8 cellular contexts compared by ENCODE assay signal in genomic region chr7:134778941-134779740, GRCh38. TPM values are rescaled to one million over a fixed set of nuclear protein-coding genes. Genes with fewer than 3 reads are reported as not detected.
DNase-seq lines count a peak whose midpoint lies in the region; ATAC-seq, FAIRE-seq and TF ChIP-seq lines count a peak whose summit lies in the region.

Gene CALD1 (plus strand): TSS chr7:134779634. CDS start chr7:134867734, 88,100 bp downstream.

- peak; percentile 26 for DNase-seq in HT-29 (ENCODE audit: low spot score)
- no peak for DNase-seq in K562 (ENCODE audit: extremely low read depth in 1 of 4, low spot score in 3 of 4)
- peak; percentile 90 for DNase-seq in hepatocyte (ENCODE audit: low spot score)
- peak; percentile 36 for DNase-seq in putamen (ENCODE audit: low spot score)
- no peak for DNase-seq in GF-D8 (lab: John Stamatoyannopoulos, UW)
- DNase-seq in stimulated activated CD4-positive, alpha-beta T cell treated with anti-CD3 and anti-CD28 coated beads, Interleukin-15, amount 100 ng/mL, for 24 hours = no peak
- DNase-seq in DMS 273 (lab: John Stamatoyannopoulos, UW; ENCODE audit: unreplicated experiment) = no peak

- WGBS in K562 (ENCODE audit: insufficient coverage, low coverage, missing lambda C conversion rate) = 1% methylated on average over 15 of the region's 15 CpGs
- 8% methylated on average over 15 of the region's 15 CpGs for WGBS in hepatocyte (ENCODE audit: low lambda C conversion rate, missing lambda C conversion rate)

- no peak for FAIRE-seq in K562 (lab: Jason Lieb, UNC)

- POLR2A ChIA-PET in K562 (lab: Yijun Ruan, JAX) = interaction anchor here (0.7 kb wide), 1 partner anchor 131 kb away, joined by 3 read pairs; no protein-coding TSS in a partner anchor

- no peak within 1 kb of the TSS for H3K9ac ChIP-seq in K562 (ENCODE audit: insufficient read depth in 1 of 2, low read depth in 2 of 2, low read length in 2 of 2)

- H2AFZ ChIP-seq in K562 (ENCODE audit: low read depth, low read length) (no peak within 1 kb of the TSS), hepatocyte (peak within 1 kb of the TSS; percentile 6)

- H3K79me2 ChIP-seq in K562 (ENCODE audit: control insufficient read depth, insufficient read depth, low read length) (no peaks in the 10 kb centered on the region), hepatocyte (peaks cover 37% of the 10 kb centered on the region)

- H4K20me1 ChIP-seq in K562 (replicated peaks; ENCODE audit: control insufficient read depth, insufficient read depth, low read length) (no peaks in the 10 kb centered on the region), hepatocyte (ENCODE audit: insufficient read depth, poor library complexity, severe bottlenecking) (no peaks in the 10 kb centered on the region)

- H3K4me2 ChIP-seq in K562 (ENCODE audit: insufficient read depth, low read length) (no peak within 1 kb of the TSS), hepatocyte (peak within 1 kb of the TSS; percentile 69)

- intact Hi-C loops in K562 (cut with micrococcal nuclease) = no loop called here

- peak; percentile 49; the same call in 2 of the 3 replicates for ATAC-seq in K562
- ATAC-seq in GM18502 (IDR thresholded peaks at IDR 0.05; ENCODE audit: poor library complexity, unreplicated experiment) = no peak

- no peak within 1 kb of the TSS for H3K27ac ChIP-seq in K562 (ENCODE audit: extremely low read depth, low read depth, low read length)
- peak within 1 kb of the TSS; percentile 88 for H3K27ac ChIP-seq in hepatocyte

- in situ Hi-C loops in K562 (cut with MboI) = no loop called here

- TF ChIP-seq EP300 in K562 (IDR thresholded peaks at IDR 0.05; ENCODE audit: low read length) = no peak

- TF ChIP-seq POLR2A in K562 (conservative IDR thresholded peaks at IDR 0.05) = no peak

- H3K9me3 ChIP-seq in K562 (replicated peaks; ENCODE audit: control insufficient read depth, insufficient read depth, low read depth, low read length) (no peaks in the 10 kb centered on the region), hepatocyte (ENCODE audit: low read depth) (no peaks in the 10 kb centered on the region)

- peaks cover 31 to 40% of the 10 kb centered on the region in 2 experiments; a peak in 4 of 5 replicates for H3K27me3 ChIP-seq in K562 (ENCODE audit: control insufficient read depth in 2 of 2, insufficient read depth in 2 of 2, low read length in 2 of 2)
- H3K27me3 ChIP-seq in hepatocyte = no peaks in the 10 kb centered on the region

- H3K36me3 ChIP-seq in K562 (ENCODE audit: control insufficient read depth, insufficient read depth, low read length) (no peaks in the 10 kb centered on the region), hepatocyte (replicated peaks; ENCODE audit: insufficient read depth, low read depth) (no peaks in the 10 kb centered on the region)

- H3K4me1 ChIP-seq in K562 (replicated peaks in 1 of 2; ENCODE audit: control insufficient read depth in 2 of 2, insufficient read depth in 2 of 2, low read length in 2 of 2) = no peaks in the 10 kb centered on the region
- H3K4me1 ChIP-seq in hepatocyte (ENCODE audit: insufficient read depth) = peaks cover 14% of the 10 kb centered on the region

- H3K9me2 ChIP-seq in hepatocyte (replicated peaks; ENCODE audit: insufficient read depth) = no peaks in the 10 kb centered on the region

- no peaks in the 10 kb centered on the region for H3K9me1 ChIP-seq in K562 (ENCODE audit: control insufficient read depth, insufficient read depth, low read length)

- CTCF ChIA-PET in K562 (lab: Yijun Ruan, JAX; ENCODE audit: low intra/inter-chr PET ratio) = no interaction called here

- TF ChIP-seq RAD21 in K562 (CRISPR knock-in tag; conservative IDR thresholded peaks at IDR 0.05 in 1 of 2, IDR thresholded peaks at IDR 0.05 in 1 of 2) = no peak

- TF ChIP-seq CTCF in K562 (IDR thresholded peaks at IDR 0.05 in 2 of 3, conservative IDR thresholded peaks at IDR 0.05 in 1 of 3; ENCODE audit: insufficient read depth in 2 of 3, low read depth in 1 of 3, low read length in 3 of 3) = no peak
- no peak for TF ChIP-seq CTCF in hepatocyte (IDR thresholded peaks at IDR 0.05; ENCODE audit: poor library complexity)

- H3K4me3 ChIP-seq in K562 (no peak within 1 kb of the TSS), hepatocyte (peak within 1 kb of the TSS; percentile 38)

- no TSS peak for BruUV-seq in K562 (replicated peaks; lab: Mats Ljungman, UMichigan)

TF ChIP-seq in K562, 482 proteins besides CTCF, POLR2A, EP300 and RAD21:
- no peak for TF ChIP-seq TSC22D4 (tag; IDR thresholded peaks at IDR 0.05)
- TF ChIP-seq HDAC1 (IDR thresholded peaks at IDR 0.05) = no peak
- no peak for TF ChIP-seq THRAP3 (IDR thresholded peaks at IDR 0.05; ENCODE audit: borderline replicate concordance)
- no peak for TF ChIP-seq RB1 (IDR thresholded peaks at IDR 0.05; ENCODE audit: low read depth)

RNA-seq across cellular contexts. Expression of gene CALD1, which starts in this region (rescaled TPM):
- 0.10 TPM in 1 of 2 replicates, not detected in the other for total RNA-seq in HT-29 (2014; rRNA removed; shearing (Covaris generic))
- total RNA-seq in K562 (2011; cell fraction: chromatin; rRNA removed; ENCODE audit: low replicate concordance) = 0.65 TPM in 1 of 2 replicates, not detected in the other
- total RNA-seq in K562 (2011; cell fraction: nucleolus; rRNA removed) = not detected in 2 replicates
- total RNA-seq in K562 (2011; cell fraction: nucleoplasm; rRNA removed) = not detected in 2 replicates
- total RNA-seq in K562 (2014; rRNA removed) (not detected in 2 replicates), K562 (2014; rRNA removed; fragmentation: Illumina TruSeq; extraction: Trizol) (not detected in 2 replicates), K562 (2015; rRNA removed; fragmentation: Illumina TruSeq; extraction: Trizol) (not detected in 2 replicates), K562 (2021) (0.40 and 0.89 TPM in 2 replicates), hepatocyte (207 and 219 TPM in 2 replicates)
- polyA plus RNA-seq in K562 (2011; rRNA removed) (not detected in 2 replicates), K562 (2014; fragmentation: Illumina TruSeq; extraction: Trizol) (not detected in 2 replicates), K562 (2014; fragmentation: Nextera tagmentation; extraction: Ambion mirVana) (not detected), K562 (2014; rRNA removed) (not detected in 2 replicates), hepatocyte (333 and 406 TPM in 2 replicates)
- polyA plus RNA-seq in K562 (2011; cell fraction: cytosol; rRNA removed) = 0.06 and 0.18 TPM in 2 replicates
- not detected in 2 replicates for polyA plus RNA-seq in K562 (2011; cell fraction: nucleus; rRNA removed)
- polyA plus RNA-seq in K562 (2012) = 0.07 TPM in 1 of 2 replicates, not detected in the other
- 0.04 TPM in 1 of 2 replicates, not detected in the other for polyA minus RNA-seq in K562 (2011; rRNA and poly(A)+ RNA removed)
- 4.7 TPM in 1 of 2 replicates, not detected in the other for polyA minus RNA-seq in K562 (2011; cell fraction: cytosol; rRNA and poly(A)+ RNA removed)
- 0.40 TPM in 1 of 2 replicates, not detected in the other for polyA minus RNA-seq in K562 (2011; cell fraction: nucleus; rRNA and poly(A)+ RNA removed)

Comparison
In these comparisons a context has a peak if more than half of its experiments do, and no peak if none do; other contexts are left out.
1. RNA of gene CALD1 (total RNA-seq): 207 to 219 TPM in hepatocyte; 0.10 TPM in HT-29 and 0.40 to 0.89 TPM in K562; every median in the first group is over 100 times any median in the second.
2. RNA of gene CALD1 (polyA plus RNA-seq): 333 to 406 TPM in hepatocyte; 0.06 to 0.18 TPM in K562; every median in the first group is over 100 times any median in the second.
3. Peak in DNase-seq in HT-29; RNA of the gene not detected or under 1 TPM.
4. DNase-seq: peak in hepatocyte (single experiment) and putamen (single experiment); none in K562 (0 of 4), GF-D8 (single experiment), stimulated activated CD4-positive, alpha-beta T cell treated with anti-CD3 and anti-CD28 coated beads, Interleukin-15, amount 100 ng/mL, for 24 hours (single experiment) and DMS 273 (single experiment).